9 cellular contexts compared by ENCODE assay signal in genomic region chr12:54033106-54033979, GRCh38. TPM values are rescaled to one million over a fixed set of nuclear protein-coding genes. Genes with fewer than 3 reads are reported as not detected.
DNase-seq lines count a peak whose midpoint lies in the region; ATAC-seq and TF ChIP-seq lines count a peak whose summit lies in the region.
"Had no signal": no experiment of that assay in that cellular context is flagged by ENCODE, and none has a peak within 500 bp of the region (broad histone marks: within the 10 kb centered on the region; RNA-seq: fewer than 3 reads in every experiment).

No MANE protein-coding gene starts in this region.

- peak; percentile 9 for DNase-seq in NCI-H460 (ENCODE audit: extremely low read depth, low read depth)
- no peak for DNase-seq in sciatic nerve (ENCODE audit: low spot score)
- DNase-seq in GM13976 (ENCODE audit: low spot score): no peak
- no peak for DNase-seq in substantia nigra (lab: John Stamatoyannopoulos, UW)
- no peak for DNase-seq in AG08395 (ENCODE audit: low spot score)

- no peak overlapping the region for H3K27ac ChIP-seq in substantia nigra (ENCODE audit: low read depth, low read length, poor library complexity, severe bottlenecking)

- TF ChIP-seq CTCF in GM13976 (IDR thresholded peaks at IDR 0.05; ENCODE audit: borderline replicate concordance, control extremely low read depth, extremely low read depth, insufficient read depth, missing control alignments): no peak

- peaks cover 3% of the 10 kb centered on the region; the same call in 1 of the 2 replicates for H3K4me1 ChIP-seq in ES-I3 (ENCODE audit: insufficient read depth, low read length)

- in situ Hi-C loops in GM13976 (cut with MboI; ENCODE audit: low sequenced_read_pairs, unreplicated experiment): no loop called here

- intact Hi-C loops in sciatic nerve (cut with DNase I): loop anchor here (5.0 kb wide), 1 partner anchor 94 kb away; no protein-coding TSS in a partner anchor

- H3K36me3 ChIP-seq in ES-I3 (ENCODE audit: insufficient read depth, low read length): no peaks in the 10 kb centered on the region

- H3K9ac ChIP-seq in ES-I3 (ENCODE audit: low read depth, low read length): peak overlapping the region; percentile 5; the same call in 1 of the 2 replicates

- ATAC-seq in esophagus mucosa: peak; percentile 10
- ATAC-seq in sciatic nerve: peak; percentile 50
- ATAC-seq in GM19452 (IDR thresholded peaks at IDR 0.05; ENCODE audit: unreplicated experiment): no peak

- H3K9me3 ChIP-seq in ES-I3 (ENCODE audit: control insufficient read depth, insufficient read depth, low read length): no peaks in the 10 kb centered on the region

RNA-seq across cellular contexts. Expression of gene HOXC5, which starts 0.5 kb away (rescaled TPM):
- total RNA-seq in NCI-H460 (2014; rRNA removed; shearing (Covaris generic)): 0.07 and 0.20 TPM in 2 replicates
- 0.26 TPM in 1 of 2 replicates, not detected in the other for polyA plus RNA-seq in NCI-H460 (2014; cell fraction: nucleus; rRNA removed)
- total RNA-seq in esophagus mucosa (0.60 TPM), sciatic nerve (5.6 TPM)
- total RNA-seq: mononuclear cell had no signal

RNA-seq across cellular contexts. Expression of gene HOXC6, which starts 5.1 kb away (rescaled TPM):
- total RNA-seq in NCI-H460 (2014; rRNA removed; shearing (Covaris generic)): 0.89 and 1.4 TPM in 2 replicates
- 0.23 and 0.75 TPM in 2 replicates for polyA plus RNA-seq in NCI-H460 (2014; cell fraction: nucleus; rRNA removed)
- total RNA-seq in esophagus mucosa (1.6 TPM), sciatic nerve (35.3 TPM)
- total RNA-seq: mononuclear cell had no signal

RNA-seq across cellular contexts. Expression of gene HOXC4, which starts 20.3 kb away (rescaled TPM):
- total RNA-seq in NCI-H460 (2014; rRNA removed; shearing (Covaris generic)): 0.12 TPM in 1 of 2 replicates, not detected in the other
- not detected in 2 replicates for polyA plus RNA-seq in NCI-H460 (2014; cell fraction: nucleus; rRNA removed)
- 5.1 TPM for total RNA-seq in esophagus mucosa
- total RNA-seq in sciatic nerve: 23.6 TPM

RNA-seq across cellular contexts. Expression of gene HOXC8, which starts 24.6 kb away (rescaled TPM):
- 1.3 and 1.7 TPM in 2 replicates for total RNA-seq in NCI-H460 (2014; rRNA removed; shearing (Covaris generic))
- polyA plus RNA-seq in NCI-H460 (2014; cell fraction: nucleus; rRNA removed): 0.11 and 1.5 TPM in 2 replicates
- total RNA-seq in esophagus mucosa (0.48 TPM), sciatic nerve (7.0 TPM)
- total RNA-seq: mononuclear cell had no signal

RNA-seq across cellular contexts. Expression of gene HOXC9, which starts 33.4 kb away (rescaled TPM):
- 3.7 and 3.8 TPM in 2 replicates for total RNA-seq in NCI-H460 (2014; rRNA removed; shearing (Covaris generic))
- polyA plus RNA-seq in NCI-H460 (2014; cell fraction: nucleus; rRNA removed): 5.1 and 10.1 TPM in 2 replicates
- total RNA-seq in esophagus mucosa (1.2 TPM), sciatic nerve (10.2 TPM)
- total RNA-seq: mononuclear cell had no signal

Comparison
In these comparisons a context has a peak if more than half of its experiments do, and no peak if none do; other contexts are left out.
1. RNA of gene HOXC6, which starts 5.1 kb away (total RNA-seq): 35.3 TPM in sciatic nerve (single experiment); 1.6 TPM in esophagus mucosa (single experiment) and 0.89 to 1.4 TPM in NCI-H460; every median in the first group is over 10 times any median in the second.